ENCODE assay signal across 8 cellular contexts in the genomic region with DNA sequence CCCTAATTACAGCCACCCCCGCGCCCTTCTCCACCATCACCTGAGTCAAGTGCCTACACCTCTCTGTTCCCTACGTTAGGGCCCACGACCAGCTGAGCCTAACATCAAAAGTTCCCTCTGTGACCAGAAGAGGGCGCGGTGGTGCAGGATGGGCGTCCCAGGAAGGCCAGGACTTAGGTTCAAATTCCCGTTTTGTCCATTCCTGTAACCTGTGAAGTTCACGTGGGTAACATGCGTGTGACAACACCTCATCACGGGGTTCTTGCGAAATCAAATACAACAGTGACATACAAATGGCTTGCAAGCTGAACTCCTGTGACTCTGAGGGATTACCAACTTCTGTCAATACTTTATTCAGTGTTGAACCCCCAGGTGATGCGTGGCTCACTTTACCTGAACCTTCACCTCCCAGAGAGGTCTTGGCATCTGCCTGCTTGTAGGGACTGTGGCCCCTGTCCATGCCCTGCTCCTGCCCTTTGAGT.
A peak's percentile ranks its signal among the peaks of the same experiment; 100 is the strongest.
DNase-seq lines count a peak whose midpoint lies in the region; ATAC-seq and TF ChIP-seq lines count a peak whose summit lies in the region.

No MANE protein-coding gene starts in this region.

- no peaks in the 10 kb centered on the region for H3K9me3 ChIP-seq in endodermal cell (ENCODE audit: control insufficient read depth, low read length)
- H3K9me3 ChIP-seq in naive thymus-derived CD4-positive, alpha-beta T cell (ENCODE audit: control insufficient read depth in 2 of 3, low read length in 3 of 3): no peaks in the 10 kb centered on the region
- no peaks in the 10 kb centered on the region for H3K9me3 ChIP-seq in testis

- H3K27ac ChIP-seq in endodermal cell (ENCODE audit: low read depth, low read length) (no peak overlapping the region), testis (no peak overlapping the region)
- H3K27ac ChIP-seq in naive thymus-derived CD4-positive, alpha-beta T cell (ENCODE audit: low read depth, low read length): peak overlapping the region; percentile 94

- H3K27me3 ChIP-seq in endodermal cell (ENCODE audit: control insufficient read depth, insufficient read depth, low read length, poor library complexity, severe bottlenecking) (no peaks in the 10 kb centered on the region), testis (no peaks in the 10 kb centered on the region)
- H3K27me3 ChIP-seq in naive thymus-derived CD4-positive, alpha-beta T cell (ENCODE audit: control insufficient read depth in 2 of 2, insufficient read depth in 2 of 2, low read length in 2 of 2): no peaks in the 10 kb centered on the region

- H3K4me1 Mint-ChIP-seq in activated CD4-positive, alpha-beta memory T cell treated with anti-CD3 and anti-CD28 coated beads, Interleukin-2, amount 10 ng/mL, durations not matched to agents 7 days and 5 days: peaks cover 83% of the 10 kb centered on the region
- H3K4me1 Mint-ChIP-seq in endodermal cell: peaks cover 15% of the 10 kb centered on the region
- peaks cover 47 to 80% (median 68%) of the 10 kb centered on the region in 7 donors for H3K4me1 Mint-ChIP-seq in naive thymus-derived CD4-positive, alpha-beta T cell

- H3K4me3 ChIP-seq in endodermal cell (ENCODE audit: low read length): no peak overlapping the region
- no peak overlapping the region for H3K4me3 ChIP-seq in naive thymus-derived CD4-positive, alpha-beta T cell (ENCODE audit: low read length)
- H3K4me3 ChIP-seq in testis: no peak overlapping the region

- no peak for TF ChIP-seq POLR2A in testis (IDR thresholded peaks at IDR 0.05)

- POLR2A ChIA-PET in activated CD4-positive, alpha-beta memory T cell treated with anti-CD3 and anti-CD28 coated beads, Interleukin-2, amount 10 ng/mL, durations not matched to agents 7 days and 5 days (lab: Charles Lee): interaction anchor here (0.7 to 13.6 kb wide), 29 partner anchors 8 to 206 kb away, joined by 3 to 572 read pairs (median 5); partner anchors contain the start of gene ARL4C
- POLR2A ChIA-PET in naive thymus-derived CD4-positive, alpha-beta T cell (lab: Charles Lee): interaction anchor here (0.7 to 12.4 kb wide), 13 partner anchors 8 to 207 kb away, joined by 3 to 270 read pairs (median 10); partner anchors contain the start of gene ARL4C

- peaks cover 33% of the 10 kb centered on the region for H3K36me3 Mint-ChIP-seq in activated CD4-positive, alpha-beta memory T cell treated with anti-CD3 and anti-CD28 coated beads, Interleukin-2, amount 10 ng/mL, durations not matched to agents 7 days and 5 days (ENCODE audit: low read depth)
- no peaks in the 10 kb centered on the region for H3K36me3 Mint-ChIP-seq in endodermal cell (ENCODE audit: low read depth)
- peaks cover 0 to 22% (median 0%) of the 10 kb centered on the region in 5 donors for H3K36me3 Mint-ChIP-seq in naive thymus-derived CD4-positive, alpha-beta T cell

- DNase-seq in activated gamma-delta T cell treated with Interleukin-2 at 50 U/mL for 16 hours: peak; percentile 64
- DNase-seq in activated gamma-delta T cell (lab: John Stamatoyannopoulos, UW): no peak
- peak; percentile 60 for DNase-seq in NCI-H510A (lab: John Stamatoyannopoulos, UW)
- DNase-seq in activated CD4-positive, alpha-beta memory T cell treated with anti-CD3 and anti-CD28 coated beads, Interleukin-2, amount 10 ng/mL, durations not matched to agents 7 days and 5 days: peak; percentile 83
- DNase-seq in endodermal cell: peak; percentile 95
- DNase-seq in naive thymus-derived CD4-positive, alpha-beta T cell: peak; percentile 61 to 81 (median 70)
- peak; percentile 80 for DNase-seq in testis

- 40 to 45% methylated on average over 13 of the region's 13 CpGs for WGBS in endodermal cell (ENCODE audit: insufficient coverage in 1 of 2, insufficient read length in 1 of 2), 2 experiments
- WGBS in testis, 2 donors: 48 to 54% methylated on average over 13 of the region's 13 CpGs

- peak overlapping the region; percentile 47 for H3K4me3 Mint-ChIP-seq in activated CD4-positive, alpha-beta memory T cell treated with anti-CD3 and anti-CD28 coated beads, Interleukin-2, amount 10 ng/mL, durations not matched to agents 7 days and 5 days
- H3K4me3 Mint-ChIP-seq in endodermal cell: no peak overlapping the region
- peak overlapping the region; percentile 10 to 87 (median 70) for H3K4me3 Mint-ChIP-seq in naive thymus-derived CD4-positive, alpha-beta T cell

- H3K27me3 Mint-ChIP-seq in activated CD4-positive, alpha-beta memory T cell treated with anti-CD3 and anti-CD28 coated beads, Interleukin-2, amount 10 ng/mL, durations not matched to agents 7 days and 5 days: no peaks in the 10 kb centered on the region
- no peaks in the 10 kb centered on the region for H3K27me3 Mint-ChIP-seq in endodermal cell (ENCODE audit: insufficient read depth)
- H3K27me3 Mint-ChIP-seq in naive thymus-derived CD4-positive, alpha-beta T cell: no peaks in the 10 kb centered on the region

- peak; percentile 30 for ATAC-seq in naive thymus-derived CD4-positive, alpha-beta T cell
- ATAC-seq in GM21576 (IDR thresholded peaks at IDR 0.05; ENCODE audit: unreplicated experiment): no peak

- CTCF ChIA-PET in activated CD4-positive, alpha-beta memory T cell treated with anti-CD3 and anti-CD28 coated beads, Interleukin-2, amount 10 ng/mL, durations not matched to agents 7 days and 5 days (lab: Charles Lee): interaction anchor here (0.7 to 9.1 kb wide), 30 partner anchors 9 to 311 kb away, joined by 3 to 103 read pairs (median 5); partner anchors contain the start of gene ARL4C
- CTCF ChIA-PET in naive thymus-derived CD4-positive, alpha-beta T cell (lab: Charles Lee): interaction anchor here (0.7 to 3.6 kb wide), 26 partner anchors 8 to 213 kb away, joined by 3 to 32 read pairs (median 6); partner anchors contain the start of gene ARL4C

- H3K4me1 ChIP-seq in endodermal cell (ENCODE audit: control insufficient read depth, insufficient read depth, low read length): peaks cover 7% of the 10 kb centered on the region
- peaks cover 56 to 63% of the 10 kb centered on the region in 2 donors for H3K4me1 ChIP-seq in naive thymus-derived CD4-positive, alpha-beta T cell (ENCODE audit: control insufficient read depth in 2 of 2, insufficient read depth in 2 of 2, low read length in 2 of 2)
- no peaks in the 10 kb centered on the region for H3K4me1 ChIP-seq in testis

- H3K36me3 ChIP-seq in endodermal cell (ENCODE audit: control insufficient read depth, insufficient read depth, low read length) (no peaks in the 10 kb centered on the region), testis (ENCODE audit: low read depth, missing control alignments) (no peaks in the 10 kb centered on the region)
- H3K36me3 ChIP-seq in naive thymus-derived CD4-positive, alpha-beta T cell (ENCODE audit: control insufficient read depth in 2 of 3, insufficient read depth in 3 of 3, low read length in 3 of 3): no peaks in the 10 kb centered on the region

- no peak overlapping the region for H3K9ac ChIP-seq in endodermal cell (ENCODE audit: extremely low read depth, low read length, poor library complexity, severe bottlenecking)

- intact Hi-C loops in naive thymus-derived CD4-positive, alpha-beta T cell (cut with micrococcal nuclease): loop anchor here (1.0 to 2.0 kb wide), 3 partner anchors 104 to 312 kb away; no protein-coding TSS in a partner anchor
- intact Hi-C loops in testis (cut with DNase I; ENCODE audit: low total_unique reads): no loop called here

- peak; percentile 93 for TF ChIP-seq CTCF in endodermal cell (conservative IDR thresholded peaks at IDR 0.05)
- TF ChIP-seq CTCF in testis (IDR thresholded peaks at IDR 0.05): peak; percentile 58 to 72 (median 71)

- H3K27ac Mint-ChIP-seq in activated CD4-positive, alpha-beta memory T cell treated with anti-CD3 and anti-CD28 coated beads, Interleukin-2, amount 10 ng/mL, durations not matched to agents 7 days and 5 days: peak overlapping the region; percentile 100
- no peak overlapping the region for H3K27ac Mint-ChIP-seq in endodermal cell
- H3K27ac Mint-ChIP-seq in naive thymus-derived CD4-positive, alpha-beta T cell: peak overlapping the region; percentile 92 to 100 (median 99)

- H3K9me3 Mint-ChIP-seq in activated CD4-positive, alpha-beta memory T cell treated with anti-CD3 and anti-CD28 coated beads, Interleukin-2, amount 10 ng/mL, durations not matched to agents 7 days and 5 days: peaks cover 10% of the 10 kb centered on the region
- H3K9me3 Mint-ChIP-seq in endodermal cell: no peaks in the 10 kb centered on the region
- peaks cover 0 to 9% (median 0%) of the 10 kb centered on the region in 11 donors for H3K9me3 Mint-ChIP-seq in naive thymus-derived CD4-positive, alpha-beta T cell
